Comparison of ENCODE assay signal across 1 cellular context in genomic region chr6:139457482-139457881, GRCh38.
TF ChIP-seq lines count a peak whose summit lies in the region.

No MANE protein-coding gene starts in this region.

TF ChIP-seq in K562, 482 proteins besides CTCF, POLR2A, EP300 and RAD21 (continued from another document):
- TF ChIP-seq, protein P1, sequence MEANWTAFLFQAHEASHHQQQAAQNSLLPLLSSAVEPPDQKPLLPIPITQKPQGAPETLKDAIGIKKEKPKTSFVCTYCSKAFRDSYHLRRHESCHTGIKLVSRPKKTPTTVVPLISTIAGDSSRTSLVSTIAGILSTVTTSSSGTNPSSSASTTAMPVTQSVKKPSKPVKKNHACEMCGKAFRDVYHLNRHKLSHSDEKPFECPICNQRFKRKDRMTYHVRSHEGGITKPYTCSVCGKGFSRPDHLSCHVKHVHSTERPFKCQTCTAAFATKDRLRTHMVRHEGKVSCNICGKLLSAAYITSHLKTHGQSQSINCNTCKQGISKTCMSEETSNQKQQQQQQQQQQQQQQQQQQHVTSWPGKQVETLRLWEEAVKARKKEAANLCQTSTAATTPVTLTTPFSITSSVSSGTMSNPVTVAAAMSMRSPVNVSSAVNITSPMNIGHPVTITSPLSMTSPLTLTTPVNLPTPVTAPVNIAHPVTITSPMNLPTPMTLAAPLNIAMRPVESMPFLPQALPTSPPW (CRISPR knock-in tag; IDR thresholded peaks at IDR 0.05), result no peak
- TF ChIP-seq BHLHE40 (IDR thresholded peaks at IDR 0.05; ENCODE audit: low read length), result no peak
- no peak for TF ChIP-seq TCF3 (CRISPR knock-in tag; IDR thresholded peaks at IDR 0.05)
- TF ChIP-seq ZBTB17 (CRISPR knock-in tag; IDR thresholded peaks at IDR 0.05), result no peak
- TF ChIP-seq MCM2 (IDR thresholded peaks at IDR 0.05; ENCODE audit: low read depth), result no peak
- TF ChIP-seq BRD4 (IDR thresholded peaks at IDR 0.05), result no peak
- TF ChIP-seq HDAC8 (tag; IDR thresholded peaks at IDR 0.05), result no peak
- TF ChIP-seq GTF2A2 (tag; IDR thresholded peaks at IDR 0.05), result no peak
- TF ChIP-seq NFE2L1 (tag; IDR thresholded peaks at IDR 0.05; ENCODE audit: borderline replicate concordance, low read depth), result no peak
- no peak for TF ChIP-seq ZSCAN29 (IDR thresholded peaks at IDR 0.05)
- no peak for TF ChIP-seq ZNF717 (CRISPR knock-in tag; IDR thresholded peaks at IDR 0.05)
- no peak for TF ChIP-seq CHD2 (IDR thresholded peaks at IDR 0.05; ENCODE audit: low read depth, low read length)
